Comparison of ENCODE assay signal across 8 cellular contexts in the genomic region with DNA sequence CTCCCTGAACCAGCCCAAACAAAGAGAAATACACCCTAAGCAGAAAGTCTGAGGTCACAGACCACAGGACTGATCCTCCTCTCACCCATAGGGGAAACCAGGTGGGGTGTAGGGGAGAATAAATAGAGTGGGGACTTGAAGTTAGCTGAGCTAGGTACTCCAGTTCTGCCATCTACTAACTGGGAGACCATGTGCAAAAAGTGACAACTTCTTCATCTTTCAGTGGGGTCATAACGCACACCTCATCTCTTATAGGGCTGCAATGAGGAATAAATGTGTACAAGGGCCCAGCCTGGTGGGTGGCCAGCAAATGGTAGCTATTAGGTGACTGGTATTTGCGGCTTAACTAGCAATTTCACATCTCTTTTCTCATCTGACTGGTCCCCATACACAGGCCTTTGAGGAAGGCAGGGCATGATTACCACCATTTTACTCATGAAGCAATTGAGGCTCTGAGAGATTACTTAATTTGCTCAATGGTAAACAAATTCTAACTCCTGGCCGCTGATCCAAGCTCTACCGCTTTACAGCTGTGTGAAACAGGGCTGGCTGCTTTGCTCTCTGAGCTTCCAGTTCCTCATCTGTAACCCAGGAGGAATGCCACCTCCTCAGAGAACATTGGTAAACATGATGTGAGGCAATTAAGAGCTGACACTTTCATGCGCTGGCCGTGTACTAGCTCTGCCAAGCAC. TPM values are rescaled to one million over a fixed set of nuclear protein-coding genes. Genes with fewer than 3 reads are reported as not detected.
DNase-seq lines count a peak whose midpoint lies in the region; ATAC-seq, FAIRE-seq and TF ChIP-seq lines count a peak whose summit lies in the region.

No MANE protein-coding gene starts in this region.

- WGBS in mammary epithelial cell (ENCODE audit: low coverage, missing lambda C conversion rate): 86% methylated on average over 6 of the region's 6 CpGs
- WGBS in small intestine, 3 donors: 46 to 61% (median 47%) methylated on average over 6 of the region's 6 CpGs

- H3K27me3 ChIP-seq in breast epithelium (no peaks in the 10 kb centered on the region), mammary epithelial cell (ENCODE audit: insufficient read depth, low read length) (no peaks in the 10 kb centered on the region), small intestine (ENCODE audit: control insufficient read depth in 2 of 2, insufficient read depth in 2 of 2, low read length in 2 of 2) (no peaks in the 10 kb centered on the region)

- H3K36me3 ChIP-seq in breast epithelium: no peaks in the 10 kb centered on the region
- no peaks in the 10 kb centered on the region for H3K36me3 ChIP-seq in mammary epithelial cell (ENCODE audit: insufficient read depth, low read length)
- H3K36me3 ChIP-seq in OCI-LY7 (ENCODE audit: insufficient read depth, low read length): no peaks in the 10 kb centered on the region
- peaks cover 0 to 2% of the 10 kb centered on the region in 2 donors for H3K36me3 ChIP-seq in small intestine (ENCODE audit: control insufficient read depth in 2 of 2, insufficient read depth in 2 of 2, low read length in 2 of 2)

- H3K4me1 ChIP-seq in breast epithelium: peaks cover 39 to 64% of the 10 kb centered on the region in 2 donors
- peaks cover 89% of the 10 kb centered on the region for H3K4me1 ChIP-seq in mammary epithelial cell (ENCODE audit: insufficient read depth, low read length)
- peaks cover 68% of the 10 kb centered on the region for H3K4me1 ChIP-seq in OCI-LY7 (ENCODE audit: insufficient read depth, low read length, poor library complexity, severe bottlenecking)
- peaks cover 7 to 23% of the 10 kb centered on the region in 2 donors for H3K4me1 ChIP-seq in small intestine (ENCODE audit: control insufficient read depth in 2 of 2, insufficient read depth in 1 of 2, low read depth in 1 of 2, low read length in 1 of 2)

- BruUV-seq in mammary epithelial cell (replicated peaks; lab: Mats Ljungman, UMichigan) (no TSS peak), OCI-LY7 (replicated peaks; lab: Mats Ljungman, UMichigan) (no TSS peak)

- POLR2A ChIA-PET in OCI-LY7 (lab: Charles Lee): interaction anchor here (0.8 to 1.4 kb wide), 3 partner anchors 17 to 113 kb away, joined by 3 to 7 read pairs (median 4); a partner anchor contains a TSS

- H3K27ac ChIP-seq in breast epithelium (peak overlapping the region; percentile 88 to 96), mammary epithelial cell (ENCODE audit: insufficient read depth, low read depth, low read length) (no peak overlapping the region), OCI-LY7 (ENCODE audit: low read depth, low read length, poor library complexity, severe bottlenecking) (peak overlapping the region; percentile 39), small intestine (ENCODE audit: low read depth in 1 of 2, low read length in 1 of 2) (peak overlapping the region; percentile 27 to 79)

- H3K9me2 ChIP-seq in OCI-LY7 (ENCODE audit: insufficient read depth, low read length): no peaks in the 10 kb centered on the region

- peaks cover 83% of the 10 kb centered on the region for H3K79me2 ChIP-seq in mammary epithelial cell (ENCODE audit: insufficient read depth, low read length)
- H3K79me2 ChIP-seq in OCI-LY7 (ENCODE audit: insufficient read depth, low read depth, low read length): peaks cover 5% of the 10 kb centered on the region; the same call in 1 of the 2 replicates

- no peak overlapping the region for H3K4me3 Mint-ChIP-seq in mesothelial cell of epicardium

- no peaks in the 10 kb centered on the region for H3K9me3 Mint-ChIP-seq in mesothelial cell of epicardium

- TF ChIP-seq POLR2A in breast epithelium (IDR thresholded peaks at IDR 0.05): no peak

- peaks cover 2% of the 10 kb centered on the region for H3K27me3 Mint-ChIP-seq in mesothelial cell of epicardium (ENCODE audit: low read depth)

- in situ Hi-C loops in mammary epithelial cell (cut with MboI; ENCODE audit: low sequenced_read_pairs in 2 of 2): no loop called here

- H3K4me3 ChIP-seq in breast epithelium: peak overlapping the region in 1 of 3 donors; percentile 3
- H3K4me3 ChIP-seq in mammary epithelial cell (replicated peaks in 1 of 3; ENCODE audit: insufficient read depth in 1 of 3, low read depth in 2 of 3, low read length in 3 of 3): no peak overlapping the region
- no peak overlapping the region for H3K4me3 ChIP-seq in OCI-LY7 (ENCODE audit: low read depth, low read length, poor library complexity, severe bottlenecking)
- H3K4me3 ChIP-seq in small intestine (ENCODE audit: low read depth in 1 of 2, low read length in 2 of 2): no peak overlapping the region

- peaks cover 28% of the 10 kb centered on the region for H3K4me1 Mint-ChIP-seq in mesothelial cell of epicardium

- H3K9me3 ChIP-seq in breast epithelium (no peaks in the 10 kb centered on the region), mammary epithelial cell (replicated peaks; ENCODE audit: insufficient read depth, low read length) (no peaks in the 10 kb centered on the region), OCI-LY7 (ENCODE audit: low read length) (no peaks in the 10 kb centered on the region), small intestine (ENCODE audit: control insufficient read depth, low read depth) (no peaks in the 10 kb centered on the region)

- DNase-seq in breast epithelium (ENCODE audit: low spot score in 2 of 2): peak in 1 of 2 donors; percentile 72
- DNase-seq in mammary epithelial cell: no peak
- DNase-seq in OCI-LY7 (ENCODE audit: low spot score): peak; percentile 48
- peak; percentile 84 for DNase-seq in fibroblast of peridontal ligament (ENCODE audit: extremely low read depth)
- DNase-seq in small intestine: peak; percentile 36
- DNase-seq in mesothelial cell of epicardium (ENCODE audit: low spot score in 2 of 2, unreplicated experiment in 2 of 2): no peak
- no peak for DNase-seq in NK-92 treated with Interleukin-12 subunit alpha and Interleukin-12 subunit beta, amount 100 ng/mL, for 24 hours (lab: John Stamatoyannopoulos, UW)

- H3K9ac ChIP-seq in mammary epithelial cell (ENCODE audit: insufficient read depth, low read length): no peak overlapping the region

- dilution Hi-C loops in mammary epithelial cell (cut with HindIII; ENCODE audit: low sequenced_read_pairs): no loop called here

- no peak overlapping the region for H3K27ac Mint-ChIP-seq in mesothelial cell of epicardium

- intact Hi-C loops in breast epithelium (cut with DNase I; ENCODE audit: low total_unique reads) (no loop called here), mammary epithelial cell (cut with micrococcal nuclease) (no loop called here), OCI-LY7 (cut with micrococcal nuclease; ENCODE audit: unreplicated experiment) (loop anchor here (5.0 kb wide), 1 partner anchor 938 kb away; no protein-coding TSS in a partner anchor)

- H4K20me1 ChIP-seq in mammary epithelial cell (ENCODE audit: insufficient read depth, low read length): no peaks in the 10 kb centered on the region
- H4K20me1 ChIP-seq in OCI-LY7 (ENCODE audit: insufficient read depth, low read length): no peaks in the 10 kb centered on the region

- no peak for FAIRE-seq in small intestine (lab: Jason Lieb, UNC)

- no peak for ATAC-seq in HG02870 (IDR thresholded peaks at IDR 0.05; ENCODE audit: unreplicated experiment)

- no peaks in the 10 kb centered on the region for H3K36me3 Mint-ChIP-seq in mesothelial cell of epicardium

- H2AFZ ChIP-seq in mammary epithelial cell (ENCODE audit: low read depth, low read length): no peak overlapping the region
- H2AFZ ChIP-seq in OCI-LY7 (ENCODE audit: low read length): no peak overlapping the region

- no peak overlapping the region for H3K4me2 ChIP-seq in mammary epithelial cell (ENCODE audit: insufficient read depth, low read depth, low read length)
- H3K4me2 ChIP-seq in OCI-LY7 (ENCODE audit: low read length): peak overlapping the region; percentile 33

- TF ChIP-seq CTCF in breast epithelium (IDR thresholded peaks at IDR 0.05) (no peak), mammary epithelial cell (conservative IDR thresholded peaks at IDR 0.05 in 1 of 2, IDR thresholded peaks at IDR 0.05 in 1 of 2; ENCODE audit: extremely low read depth in 1 of 2, insufficient read depth in 1 of 2, low read depth in 1 of 2, low read length in 2 of 2) (no peak), OCI-LY7 (conservative IDR thresholded peaks at IDR 0.05; ENCODE audit: low read length) (no peak), mesothelial cell of epicardium (IDR thresholded peaks at IDR 0.05; ENCODE audit: unreplicated experiment) (no peak)

- CTCF ChIA-PET in mammary epithelial cell (lab: Charles Lee; ENCODE audit: low non-redundant PET): no interaction called here
- CTCF ChIA-PET in OCI-LY7 (lab: Charles Lee; ENCODE audit: unreplicated experiment): no interaction called here

RNA-seq across cellular contexts. Expression of a gene that starts 16.6 kb away (rescaled TPM):
- 10 to 100 TPM; 25.0 to 50.1 (median 32.4) TPM for total RNA-seq in breast epithelium
- 10 to 100 TPM; 25.7 to 27.5 TPM for total RNA-seq in mammary epithelial cell
- polyA plus RNA-seq in mammary epithelial cell: 15.3 TPM
- 22.8 TPM for polyA minus RNA-seq in mammary epithelial cell
- total RNA-seq in OCI-LY7 (2014; rRNA removed; shearing (Covaris generic)): 15.1 and 15.9 TPM in 2 replicates
- total RNA-seq in OCI-LY7 (2022): 16.2 and 22.5 TPM in 2 replicates
- 10 to 100 TPM in 2 of 3 donors, 1 to 10 TPM in 1; 8.5 to 16.3 (median 13.5) TPM for polyA plus RNA-seq in small intestine
- 12.8 to 15.1 TPM (median 13.7 TPM) in 3 replicates for total RNA-seq in mesothelial cell of epicardium

RNA-seq across cellular contexts. Expression of a gene that starts 20.8 kb away (rescaled TPM):
- 10 to 100 TPM; 15.5 to 26.6 (median 20.6) TPM for total RNA-seq in breast epithelium
- 1 to 10 TPM; 8.7 to 9.7 TPM for total RNA-seq in mammary epithelial cell
- 6.3 TPM for polyA plus RNA-seq in mammary epithelial cell
- 9.4 TPM for polyA minus RNA-seq in mammary epithelial cell
- total RNA-seq in OCI-LY7 (2014; rRNA removed; shearing (Covaris generic)): 3.5 and 9.1 TPM in 2 replicates
- 4.3 and 4.5 TPM in 2 replicates for total RNA-seq in OCI-LY7 (2022)
- polyA plus RNA-seq in small intestine: 1 to 10 TPM; 2.0 to 7.0 (median 2.2) TPM
- total RNA-seq in mesothelial cell of epicardium: 10.9 to 13.5 TPM (median 13.5 TPM) in 3 replicates

RNA-seq across cellular contexts. Expression of a gene that starts 43.5 kb away (rescaled TPM):
- total RNA-seq in breast epithelium (1 to 10 TPM; 1.3 to 2.5 (median 1.3) TPM), mammary epithelial cell (not detected), OCI-LY7 (2022) (0.79 and 0.91 TPM in 2 replicates), mesothelial cell of epicardium (not detected in 3 replicates)
- polyA plus RNA-seq in mammary epithelial cell (not detected), small intestine (under 1 TPM in 1 of 3 donors, not detected in 2; 0.55 TPM)
- not detected for polyA minus RNA-seq in mammary epithelial cell
- 0.18 TPM in 1 of 2 replicates, not detected in the other for total RNA-seq in OCI-LY7 (2014; rRNA removed; shearing (Covaris generic))

RNA-seq across cellular contexts. Expression of a gene that starts 46.6 kb away (rescaled TPM):
- total RNA-seq in breast epithelium (10 to 100 TPM; 47.7 to 68.6 (median 47.9) TPM), mammary epithelial cell (100 to 1,000 TPM in 1 of 2 donors, 10 to 100 TPM in 1; 45.0 to 163 TPM), OCI-LY7 (2022) (199 and 200 TPM in 2 replicates), mesothelial cell of epicardium (142 to 154 TPM (median 151 TPM) in 3 replicates)
- polyA plus RNA-seq in mammary epithelial cell (45.2 TPM), small intestine (10 to 100 TPM; 17.6 to 28.2 (median 26.2) TPM)
- 645 TPM for polyA minus RNA-seq in mammary epithelial cell
- 44.9 and 71.8 TPM in 2 replicates for total RNA-seq in OCI-LY7 (2014; rRNA removed; shearing (Covaris generic))

RNA-seq across cellular contexts. Expression of a gene that starts 46.7 kb away (rescaled TPM):
- total RNA-seq in breast epithelium (1 to 10 TPM; 2.6 to 7.5 (median 6.6) TPM), mammary epithelial cell (1 to 10 TPM; 1.9 to 3.2 TPM), OCI-LY7 (2022) (3.1 and 3.3 TPM in 2 replicates), mesothelial cell of epicardium (4.7 to 5.8 TPM (median 4.7 TPM) in 3 replicates)
- polyA plus RNA-seq in mammary epithelial cell (1.6 TPM), small intestine (1 to 10 TPM; 1.5 to 5.9 (median 2.2) TPM)
- polyA minus RNA-seq in mammary epithelial cell: 1.9 TPM
- 3.4 and 4.7 TPM in 2 replicates for total RNA-seq in OCI-LY7 (2014; rRNA removed; shearing (Covaris generic))

Comparison
In these comparisons a context has a peak if more than half of its experiments do, and no peak if none do; other contexts are left out.
1. DNase-seq: peak in OCI-LY7 (single experiment), fibroblast of peridontal ligament (single experiment) and small intestine (single experiment); none in mammary epithelial cell (single experiment), mesothelial cell of epicardium (0 of 2) and NK-92 treated with Interleukin-12 subunit alpha and Interleukin-12 subunit beta, amount 100 ng/mL, for 24 hours (single experiment).